1 cellular context compared by ENCODE assay signal in the genomic region with DNA sequence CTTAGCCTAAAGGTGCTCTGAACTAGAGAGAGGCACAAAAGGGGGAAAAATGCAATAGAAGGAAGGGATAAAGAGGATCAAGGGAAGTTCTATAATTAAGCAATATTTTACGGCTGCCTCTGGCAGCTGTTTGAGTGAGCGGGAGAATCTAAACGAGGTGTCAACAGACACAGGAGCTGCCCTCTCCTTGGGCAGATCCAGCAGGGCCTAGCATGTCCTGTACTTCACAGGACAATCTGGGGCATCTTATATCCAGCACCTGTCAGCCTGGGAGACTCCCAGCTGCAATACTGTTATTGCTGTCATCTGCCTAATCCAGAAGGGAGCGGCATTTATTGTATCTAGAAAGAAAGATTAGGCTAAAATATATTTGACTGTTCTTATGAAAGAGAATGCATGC.
TF ChIP-seq lines count a peak whose summit lies in the region.

No MANE protein-coding gene starts in this region.

TF ChIP-seq in WTC11, 78 proteins besides CTCF, POLR2A, EP300 and RAD21 (continued from another document):
- no peak for TF ChIP-seq USF1 (CRISPR knock-in tag; IDR thresholded peaks at IDR 0.05)
- TF ChIP-seq, protein P1, sequence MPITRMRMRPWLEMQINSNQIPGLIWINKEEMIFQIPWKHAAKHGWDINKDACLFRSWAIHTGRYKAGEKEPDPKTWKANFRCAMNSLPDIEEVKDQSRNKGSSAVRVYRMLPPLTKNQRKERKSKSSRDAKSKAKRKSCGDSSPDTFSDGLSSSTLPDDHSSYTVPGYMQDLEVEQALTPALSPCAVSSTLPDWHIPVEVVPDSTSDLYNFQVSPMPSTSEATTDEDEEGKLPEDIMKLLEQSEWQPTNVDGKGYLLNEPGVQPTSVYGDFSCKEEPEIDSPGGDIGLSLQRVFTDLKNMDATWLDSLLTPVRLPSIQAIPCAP (CRISPR knock-in tag; IDR thresholded peaks at IDR 0.05): no peak
- TF ChIP-seq JUN (CRISPR knock-in tag; IDR thresholded peaks at IDR 0.05): no peak
- no peak for TF ChIP-seq ATF2 (CRISPR knock-in tag; IDR thresholded peaks at IDR 0.05; ENCODE audit: borderline replicate concordance, low read depth)
- TF ChIP-seq SP1 (CRISPR knock-in tag; conservative IDR thresholded peaks at IDR 0.05): no peak
- TF ChIP-seq E2F4 (CRISPR knock-in tag; IDR thresholded peaks at IDR 0.05; ENCODE audit: borderline replicate concordance, low read depth): no peak
- TF ChIP-seq, protein P2, sequence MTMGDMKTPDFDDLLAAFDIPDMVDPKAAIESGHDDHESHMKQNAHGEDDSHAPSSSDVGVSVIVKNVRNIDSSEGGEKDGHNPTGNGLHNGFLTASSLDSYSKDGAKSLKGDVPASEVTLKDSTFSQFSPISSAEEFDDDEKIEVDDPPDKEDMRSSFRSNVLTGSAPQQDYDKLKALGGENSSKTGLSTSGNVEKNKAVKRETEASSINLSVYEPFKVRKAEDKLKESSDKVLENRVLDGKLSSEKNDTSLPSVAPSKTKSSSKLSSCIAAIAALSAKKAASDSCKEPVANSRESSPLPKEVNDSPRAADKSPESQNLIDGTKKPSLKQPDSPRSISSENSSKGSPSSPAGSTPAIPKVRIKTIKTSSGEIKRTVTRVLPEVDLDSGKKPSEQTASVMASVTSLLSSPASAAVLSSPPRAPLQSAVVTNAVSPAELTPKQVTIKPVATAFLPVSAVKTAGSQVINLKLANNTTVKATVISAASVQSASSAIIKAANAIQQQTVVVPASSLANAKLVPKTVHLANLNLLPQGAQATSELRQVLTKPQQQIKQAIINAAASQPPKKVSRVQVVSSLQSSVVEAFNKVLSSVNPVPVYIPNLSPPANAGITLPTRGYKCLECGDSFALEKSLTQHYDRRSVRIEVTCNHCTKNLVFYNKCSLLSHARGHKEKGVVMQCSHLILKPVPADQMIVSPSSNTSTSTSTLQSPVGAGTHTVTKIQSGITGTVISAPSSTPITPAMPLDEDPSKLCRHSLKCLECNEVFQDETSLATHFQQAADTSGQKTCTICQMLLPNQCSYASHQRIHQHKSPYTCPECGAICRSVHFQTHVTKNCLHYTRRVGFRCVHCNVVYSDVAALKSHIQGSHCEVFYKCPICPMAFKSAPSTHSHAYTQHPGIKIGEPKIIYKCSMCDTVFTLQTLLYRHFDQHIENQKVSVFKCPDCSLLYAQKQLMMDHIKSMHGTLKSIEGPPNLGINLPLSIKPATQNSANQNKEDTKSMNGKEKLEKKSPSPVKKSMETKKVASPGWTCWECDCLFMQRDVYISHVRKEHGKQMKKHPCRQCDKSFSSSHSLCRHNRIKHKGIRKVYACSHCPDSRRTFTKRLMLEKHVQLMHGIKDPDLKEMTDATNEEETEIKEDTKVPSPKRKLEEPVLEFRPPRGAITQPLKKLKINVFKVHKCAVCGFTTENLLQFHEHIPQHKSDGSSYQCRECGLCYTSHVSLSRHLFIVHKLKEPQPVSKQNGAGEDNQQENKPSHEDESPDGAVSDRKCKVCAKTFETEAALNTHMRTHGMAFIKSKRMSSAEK (CRISPR knock-in tag; IDR thresholded peaks at IDR 0.05; ENCODE audit: borderline replicate concordance): no peak
